In genomic region chr4:7929530-7929951, GRCh38 we compare ENCODE assay signal across 1 cellular context.
TF ChIP-seq lines count a peak whose summit lies in the region.

No MANE protein-coding gene starts in this region.

TF ChIP-seq in neural cell, 6 proteins besides CTCF, POLR2A, EP300 and RAD21 (continued from another document):
- TF ChIP-seq EZH2 (IDR thresholded peaks at IDR 0.05; ENCODE audit: borderline replicate concordance, insufficient read depth, low read length, poor library complexity, severe bottlenecking) (no peak), SMC3 (conservative IDR thresholded peaks at IDR 0.05; ENCODE audit: poor library complexity) (no peak), REST (IDR thresholded peaks at IDR 0.05; ENCODE audit: borderline replicate concordance) (no peak)
